Comparison of ENCODE assay signal across 18 cellular contexts in the genomic region with DNA sequence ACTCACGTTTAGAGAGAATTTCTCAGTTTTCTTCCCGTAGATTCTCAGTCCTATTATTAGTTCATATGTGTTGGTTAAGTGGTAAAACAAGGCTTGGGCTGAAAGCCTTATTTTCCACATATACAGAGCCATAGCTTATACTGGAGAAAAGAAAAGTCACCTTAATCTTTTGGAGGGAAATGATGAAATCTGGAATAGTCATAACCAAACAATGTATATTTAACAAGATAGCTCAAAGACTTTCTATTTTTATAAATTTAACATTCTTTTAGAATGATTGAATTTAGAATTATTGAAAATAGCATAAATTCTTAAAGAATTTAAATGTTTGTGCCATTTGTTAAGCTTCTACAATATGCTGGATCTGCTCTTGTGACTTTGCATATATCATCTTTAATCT.
A peak's percentile ranks its signal among the peaks of the same experiment; 100 is the strongest.
DNase-seq lines count a peak whose midpoint lies in the region; ATAC-seq and TF ChIP-seq lines count a peak whose summit lies in the region.
"Had no signal": no experiment of that assay in that cellular context is flagged by ENCODE, and none has a peak within 500 bp of the region (broad histone marks: within the 10 kb centered on the region; RNA-seq: fewer than 3 reads in every experiment).

No MANE protein-coding gene starts in this region.

- WGBS in SK-N-SH (ENCODE audit: low lambda C conversion rate) = 81% methylated on average over 2 of the region's 2 CpGs

- H3K27me3 ChIP-seq in SK-N-SH (ENCODE audit: insufficient read depth) (no peaks in the 10 kb centered on the region), fibroblast of lung (ENCODE audit: control insufficient read depth, insufficient read depth, low read length) (no peaks in the 10 kb centered on the region)

- no peak for TF ChIP-seq CTCF in SK-N-SH (IDR thresholded peaks at IDR 0.05)
- no peak for TF ChIP-seq CTCF in fibroblast of lung (conservative IDR thresholded peaks at IDR 0.05 in 1 of 2, IDR thresholded peaks at IDR 0.05 in 1 of 2; ENCODE audit: low read depth in 1 of 2, low read length in 2 of 2)
- TF ChIP-seq CTCF in nephron progenitor cell (IDR thresholded peaks at IDR 0.05) = no peak

- H3K79me2 ChIP-seq in SK-N-SH (ENCODE audit: insufficient read depth) = peaks cover 10% of the 10 kb centered on the region; the same call in 1 of the 2 replicates
- no peaks in the 10 kb centered on the region for H3K79me2 ChIP-seq in fibroblast of lung (ENCODE audit: control insufficient read depth, insufficient read depth, low read length)

- no peak for TF ChIP-seq RAD21 in SK-N-SH (IDR thresholded peaks at IDR 0.05; ENCODE audit: low read length)

- no peak for TF ChIP-seq EP300 in SK-N-SH (IDR thresholded peaks at IDR 0.05; ENCODE audit: borderline replicate concordance in 1 of 2, low read depth in 1 of 2, low read length in 1 of 2)

- H3K4me3 ChIP-seq in SK-N-SH (ENCODE audit: low read depth in 2 of 2, low read length in 1 of 2) (no peak overlapping the region), fibroblast of lung (replicated peaks in 1 of 4; ENCODE audit: control extremely low read depth in 1 of 4, insufficient read depth in 1 of 4, low read depth in 3 of 4, low read length in 4 of 4) (no peak overlapping the region)
- H3K4me3 ChIP-seq: GM23338 had no signal

- peaks cover 10% of the 10 kb centered on the region for H3K4me1 Mint-ChIP-seq in activated CD8-positive, alpha-beta memory T cell treated with anti-CD3 and anti-CD28 coated beads, Interleukin-2, amount 10 ng/mL, durations not matched to agents 7 days and 5 days
- peaks cover 8% of the 10 kb centered on the region for H3K4me1 Mint-ChIP-seq in nephron progenitor cell
- H3K4me1 Mint-ChIP-seq: CD14-positive monocyte had no signal

- H3K36me3 ChIP-seq in SK-N-SH (replicated peaks in 1 of 2; ENCODE audit: control insufficient read depth in 1 of 2, insufficient read depth in 2 of 2, low read length in 1 of 2) = no peaks in the 10 kb centered on the region
- H3K36me3 ChIP-seq in fibroblast of lung (ENCODE audit: control insufficient read depth, insufficient read depth, low read length) = no peaks in the 10 kb centered on the region

- no peak overlapping the region for H3K4me3 Mint-ChIP-seq in activated CD8-positive, alpha-beta memory T cell treated with anti-CD3 and anti-CD28 coated beads, Interleukin-2, amount 10 ng/mL, durations not matched to agents 7 days and 5 days
- H3K4me3 Mint-ChIP-seq in nephron progenitor cell = no peak overlapping the region
- H3K4me3 Mint-ChIP-seq: CD14-positive monocyte, GM23338 had no signal

- H3K36me3 Mint-ChIP-seq in activated CD8-positive, alpha-beta memory T cell treated with anti-CD3 and anti-CD28 coated beads, Interleukin-2, amount 10 ng/mL, durations not matched to agents 7 days and 5 days = peaks cover 23% of the 10 kb centered on the region
- H3K36me3 Mint-ChIP-seq in nephron progenitor cell (ENCODE audit: low read depth) = no peaks in the 10 kb centered on the region

- H3F3A ChIP-seq in SK-N-SH (replicated peaks; ENCODE audit: insufficient read depth) = peaks cover 30% of the 10 kb centered on the region

- no peaks in the 10 kb centered on the region for H4K20me1 ChIP-seq in SK-N-SH (ENCODE audit: insufficient read depth)
- H4K20me1 ChIP-seq in fibroblast of lung (ENCODE audit: control insufficient read depth, extremely low read depth, insufficient read depth, low read length) = no peaks in the 10 kb centered on the region

- CTCF ChIA-PET in SK-N-SH (lab: Yijun Ruan, JAX) = no interaction called here
- CTCF ChIA-PET in activated CD8-positive, alpha-beta memory T cell treated with anti-CD3 and anti-CD28 coated beads, Interleukin-2, amount 10 ng/mL, durations not matched to agents 7 days and 5 days (lab: Charles Lee) = interaction anchor here (0.7 to 0.8 kb wide), 2 partner anchors 92 to 791 kb away, joined by 3 read pairs; no protein-coding TSS in a partner anchor

- H3K9me3 Mint-ChIP-seq in activated CD8-positive, alpha-beta memory T cell treated with anti-CD3 and anti-CD28 coated beads, Interleukin-2, amount 10 ng/mL, durations not matched to agents 7 days and 5 days (ENCODE audit: low read depth) = no peaks in the 10 kb centered on the region
- no peaks in the 10 kb centered on the region for H3K9me3 Mint-ChIP-seq in nephron progenitor cell
- H3K9me3 Mint-ChIP-seq: GM23338 had no signal

- no peak overlapping the region for H3K27ac Mint-ChIP-seq in activated CD8-positive, alpha-beta memory T cell treated with anti-CD3 and anti-CD28 coated beads, Interleukin-2, amount 10 ng/mL, durations not matched to agents 7 days and 5 days
- H3K27ac Mint-ChIP-seq in nephron progenitor cell = no peak overlapping the region
- H3K27ac Mint-ChIP-seq: GM23338 had no signal

- 0 out of 2 replicates have a peak overlapping the region, but pooled peaks have one; percentile 44 for H2AFZ ChIP-seq in SK-N-SH (ENCODE audit: low read depth)
- no peak overlapping the region for H2AFZ ChIP-seq in fibroblast of lung (ENCODE audit: low read length)
- H2AFZ ChIP-seq: GM23338 had no signal

- H3K9ac ChIP-seq in SK-N-SH (no peak overlapping the region), fibroblast of lung (ENCODE audit: insufficient read depth, low read length) (no peak overlapping the region)
- H3K9ac ChIP-seq: KMS-11 had no signal

- H3K4me2 ChIP-seq in SK-N-SH = peak overlapping the region; percentile 4; the same call in 1 of the 2 replicates
- peak overlapping the region; percentile 59 for H3K4me2 ChIP-seq in fibroblast of lung (ENCODE audit: extremely low read depth, insufficient read depth, low read length)
- H3K4me2 ChIP-seq: GM23338, KMS-11 had no signal

- H3K27me3 Mint-ChIP-seq in activated CD8-positive, alpha-beta memory T cell treated with anti-CD3 and anti-CD28 coated beads, Interleukin-2, amount 10 ng/mL, durations not matched to agents 7 days and 5 days = no peaks in the 10 kb centered on the region
- H3K27me3 Mint-ChIP-seq in nephron progenitor cell (ENCODE audit: low read depth, poor library complexity) = no peaks in the 10 kb centered on the region

- H3K9me2 ChIP-seq in SK-N-SH = no peaks in the 10 kb centered on the region

- peaks cover 0 to 45% of the 10 kb centered on the region in 2 experiments; a peak in 3 of 4 replicates for H3K4me1 ChIP-seq in SK-N-SH (ENCODE audit: control insufficient read depth in 1 of 2, insufficient read depth in 2 of 2, low read depth in 1 of 2, low read length in 1 of 2)
- H3K4me1 ChIP-seq in fibroblast of lung (ENCODE audit: control insufficient read depth, extremely low read depth, insufficient read depth, low read length) = peaks cover 2% of the 10 kb centered on the region

- peak; percentile 65 for DNase-seq in HCEC 1CT
- DNase-seq in SK-N-SH = no peak
- peak; percentile 14 to 16 for DNase-seq in fibroblast of lung (ENCODE audit: low read depth in 2 of 2)
- DNase-seq in activated CD8-positive, alpha-beta memory T cell treated with anti-CD3 and anti-CD28 coated beads, Interleukin-2, amount 10 ng/mL, durations not matched to agents 7 days and 5 days = no peak
- no peak for DNase-seq in nephron progenitor cell
- DNase-seq in stimulated activated naive CD4-positive, alpha-beta T cell treated with Interleukin-2 at 50 U/mL for 16 hours (lab: John Stamatoyannopoulos, UW) = no peak
- DNase-seq: DMS79, NCI-H1417, NCI-H187, NCI-H226, NCI-H524 treated with DMSO at 0.1 percent for 48 hours had no signal

- POLR2A ChIA-PET in SK-N-SH (lab: Yijun Ruan, JAX) = no interaction called here

- ATAC-seq in GM19035 (IDR thresholded peaks at IDR 0.05; ENCODE audit: unreplicated experiment) = no peak
- ATAC-seq in activated CD8-positive, alpha-beta memory T cell treated with anti-CD3 and anti-CD28 coated beads, Interleukin-2, amount 10 ng/mL, durations not matched to agents 7 days and 5 days = no peak
- ATAC-seq: GM23338, HCT116, Panc1, Right ventricle myocardium inferior had no signal

- H3K27ac ChIP-seq in SK-N-SH (ENCODE audit: low read depth in 2 of 2, low read length in 1 of 2) (peak overlapping the region in 1 of 2 experiments; percentile 54; a peak in 2 of 4 replicates), fibroblast of lung (ENCODE audit: insufficient read depth, low read length) (no peak overlapping the region)
- H3K27ac ChIP-seq: KMS-11 had no signal

- H3K9me3 ChIP-seq in SK-N-SH (no peaks in the 10 kb centered on the region; the same call in 1 of the 2 replicates), fibroblast of lung (ENCODE audit: control insufficient read depth, insufficient read depth, low read depth, low read length) (no peaks in the 10 kb centered on the region)

TF ChIP-seq in SK-N-SH, 30 proteins besides CTCF, POLR2A, EP300 and RAD21:
- 0 out of 2 replicates have a peak, but pooled peaks have one; percentile 2 for TF ChIP-seq FOSL2 (IDR thresholded peaks at IDR 0.05; ENCODE audit: borderline replicate concordance, low read depth)
- TF ChIP-seq, protein P1, sequence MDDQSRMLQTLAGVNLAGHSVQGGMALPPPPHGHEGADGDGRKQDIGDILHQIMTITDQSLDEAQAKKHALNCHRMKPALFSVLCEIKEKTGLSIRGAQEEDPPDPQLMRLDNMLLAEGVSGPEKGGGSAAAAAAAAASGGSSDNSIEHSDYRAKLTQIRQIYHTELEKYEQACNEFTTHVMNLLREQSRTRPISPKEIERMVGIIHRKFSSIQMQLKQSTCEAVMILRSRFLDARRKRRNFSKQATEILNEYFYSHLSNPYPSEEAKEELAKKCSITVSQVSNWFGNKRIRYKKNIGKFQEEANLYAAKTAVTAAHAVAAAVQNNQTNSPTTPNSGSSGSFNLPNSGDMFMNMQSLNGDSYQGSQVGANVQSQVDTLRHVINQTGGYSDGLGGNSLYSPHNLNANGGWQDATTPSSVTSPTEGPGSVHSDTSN (IDR thresholded peaks at IDR 0.05) = no peak

Comparison
In these comparisons a context has a peak if more than half of its experiments do, and no peak if none do; other contexts are left out.
1. DNase-seq: peak in HCEC 1CT (single experiment) and fibroblast of lung (2 of 2); none in SK-N-SH (single experiment), activated CD8-positive, alpha-beta memory T cell treated with anti-CD3 and anti-CD28 coated beads, Interleukin-2, amount 10 ng/mL, durations not matched to agents 7 days and 5 days (single experiment), nephron progenitor cell (single experiment) and stimulated activated naive CD4-positive, alpha-beta T cell treated with Interleukin-2 at 50 U/mL for 16 hours (single experiment).